Comparison of ENCODE assay signal across 15 cellular contexts in the genomic region with DNA sequence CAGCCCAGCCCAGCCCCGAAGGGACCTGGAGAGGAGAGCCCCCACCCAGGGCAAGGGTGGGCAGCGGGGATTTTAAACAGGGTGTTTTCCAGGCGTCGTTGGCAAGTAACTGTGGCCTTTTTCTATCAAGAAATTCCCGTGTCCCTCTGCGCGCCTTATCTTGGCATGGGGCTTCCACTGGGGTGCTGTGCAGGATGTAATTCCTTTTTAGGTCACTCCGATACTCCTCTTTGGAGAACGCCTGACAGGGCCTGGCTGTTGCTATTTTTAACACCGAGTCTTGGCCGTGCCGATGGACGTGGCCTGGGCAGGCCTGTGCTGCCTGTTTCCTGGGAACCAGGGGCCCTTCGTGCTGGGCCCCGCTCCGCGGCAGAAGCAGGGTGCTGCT.
DNase-seq lines count a peak whose midpoint lies in the region; ATAC-seq and TF ChIP-seq lines count a peak whose summit lies in the region.
"Had no signal": no experiment of that assay in that cellular context is flagged by ENCODE, and none has a peak within 500 bp of the region (broad histone marks: within the 10 kb centered on the region; RNA-seq: fewer than 3 reads in every experiment).

No MANE protein-coding gene starts in this region.

- no peak for TF ChIP-seq CTCF in brain microvascular endothelial cell (IDR thresholded peaks at IDR 0.05; ENCODE audit: low read depth, low read length, missing control alignments)
- no peak for TF ChIP-seq CTCF in tibial nerve (IDR thresholded peaks at IDR 0.05)
- TF ChIP-seq CTCF in osteocyte (IDR thresholded peaks at IDR 0.05): no peak
- TF ChIP-seq CTCF in GM20000 (IDR thresholded peaks at IDR 0.05; ENCODE audit: extremely low read depth, missing control alignments): no peak

- no peaks in the 10 kb centered on the region for H3K9me3 ChIP-seq in tibial nerve

- H3K4me1 ChIP-seq in tibial nerve: peaks cover 0 to 82% (median 45%) of the 10 kb centered on the region in 4 donors

- no peak for TF ChIP-seq POLR2A in tibial nerve (IDR thresholded peaks at IDR 0.05)

- intact Hi-C loops in Right ventricle myocardium inferior (cut with DNase I): loop anchor here (1.0 to 2.0 kb wide), 2 partner anchors 41 to 114 kb away; no protein-coding TSS in a partner anchor

- H3K36me3 ChIP-seq in brain microvascular endothelial cell (replicated peaks) (no peaks in the 10 kb centered on the region), tibial nerve (no peaks in the 10 kb centered on the region)

- no peak overlapping the region for H3K27ac Mint-ChIP-seq in osteocyte (ENCODE audit: unreplicated experiment)
- H3K27ac Mint-ChIP-seq: activated B cell treated with CpG ODN at 0.5 μM for 24 hours; activated T-helper 17 cell treated with anti-CD3 and anti-CD28 coated beads, Interleukin-2, amount 50 U/mL, for 72 hours had no signal

- H3K36me3 Mint-ChIP-seq in osteocyte (ENCODE audit: unreplicated experiment): no peaks in the 10 kb centered on the region

- peak in 1 of 2 donors; percentile 18 for TF ChIP-seq EP300 in tibial nerve (IDR thresholded peaks at IDR 0.05)

- no peak overlapping the region for H3K4me3 Mint-ChIP-seq in osteocyte (ENCODE audit: unreplicated experiment)
- H3K4me3 Mint-ChIP-seq: activated B cell treated with CpG ODN at 0.5 μM for 24 hours; activated T-helper 17 cell treated with anti-CD3 and anti-CD28 coated beads, Interleukin-2, amount 50 U/mL, for 72 hours had no signal

- H3K27ac ChIP-seq in brain microvascular endothelial cell (peak overlapping the region; percentile 24), tibial nerve (peak overlapping the region; percentile 31 to 82 (median 68))
- H3K27ac ChIP-seq: HL-60, SK-N-MC had no signal

- H3K27me3 ChIP-seq in brain microvascular endothelial cell (replicated peaks): no peaks in the 10 kb centered on the region
- H3K27me3 ChIP-seq in tibial nerve: no peaks in the 10 kb centered on the region

- H3K4me3 ChIP-seq in brain microvascular endothelial cell (ENCODE audit: low read depth, low read length): no peak overlapping the region
- no peak overlapping the region for H3K4me3 ChIP-seq in tibial nerve
- H3K4me3 ChIP-seq: SK-N-MC had no signal

- no peaks in the 10 kb centered on the region for H3K9me3 Mint-ChIP-seq in osteocyte (ENCODE audit: unreplicated experiment)
- H3K9me3 Mint-ChIP-seq: activated B cell treated with CpG ODN at 0.5 μM for 24 hours; activated T-helper 17 cell treated with anti-CD3 and anti-CD28 coated beads, Interleukin-2, amount 50 U/mL, for 72 hours had no signal

- WGBS in tibial nerve, 2 donors: 54 to 58% methylated on average over 17 of the region's 17 CpGs

- peaks cover 48% of the 10 kb centered on the region for H3K4me1 Mint-ChIP-seq in osteocyte (ENCODE audit: unreplicated experiment)

- in situ Hi-C loops in brain microvascular endothelial cell (cut with HindIII; ENCODE audit: low pct_ligation_motif_present, low sequenced_read_pairs): no loop called here

- H3K27me3 Mint-ChIP-seq in osteocyte (ENCODE audit: unreplicated experiment): no peaks in the 10 kb centered on the region
- H3K27me3 Mint-ChIP-seq: activated B cell treated with CpG ODN at 0.5 μM for 24 hours; activated T-helper 17 cell treated with anti-CD3 and anti-CD28 coated beads, Interleukin-2, amount 50 U/mL, for 72 hours had no signal

- peak; percentile 87 for ATAC-seq in Right ventricle myocardium inferior
- ATAC-seq: activated T-helper 17 cell treated with anti-CD3 and anti-CD28 coated beads, Interleukin-2, amount 50 U/mL, for 72 hours had no signal

- DNase-seq in brain microvascular endothelial cell (peak; percentile 42), Right ventricle myocardium inferior (ENCODE audit: missing footprints) (peak; percentile 87), myocyte (ENCODE audit: low read depth) (peak; percentile 35), tibial nerve (ENCODE audit: low spot score in 2 of 2) (peak in 1 of 2 donors; percentile 54), osteocyte (ENCODE audit: extremely low spot score, unreplicated experiment) (no peak), NCI-H526 treated with DMSO at 0.1 percent for 48 hours (lab: John Stamatoyannopoulos, UW) (no peak), GM20000 (ENCODE audit: low spot score) (no peak)
- DNase-seq in activated CD4-positive, alpha-beta T cell treated with anti-CD3 and anti-CD28 coated beads, Interleukin-2, amount 50 U/mL, for 1 hour: no peak
- DNase-seq: activated B cell treated with CpG ODN at 0.5 μM for 24 hours; effector CD8-positive, alpha-beta T cell; MV-4-11; NCI-H69 had no signal

Comparison
In these comparisons a context has a peak if more than half of its experiments do, and no peak if none do; other contexts are left out.
1. DNase-seq: peak in brain microvascular endothelial cell (single experiment), Right ventricle myocardium inferior (single experiment) and myocyte (single experiment); none in osteocyte (single experiment), NCI-H526 treated with DMSO at 0.1 percent for 48 hours (single experiment), GM20000 (single experiment) and activated CD4-positive, alpha-beta T cell treated with anti-CD3 and anti-CD28 coated beads, Interleukin-2, amount 50 U/mL, for 1 hour (single experiment).